ENCODE assay signal across 1 cellular context in the genomic region with DNA sequence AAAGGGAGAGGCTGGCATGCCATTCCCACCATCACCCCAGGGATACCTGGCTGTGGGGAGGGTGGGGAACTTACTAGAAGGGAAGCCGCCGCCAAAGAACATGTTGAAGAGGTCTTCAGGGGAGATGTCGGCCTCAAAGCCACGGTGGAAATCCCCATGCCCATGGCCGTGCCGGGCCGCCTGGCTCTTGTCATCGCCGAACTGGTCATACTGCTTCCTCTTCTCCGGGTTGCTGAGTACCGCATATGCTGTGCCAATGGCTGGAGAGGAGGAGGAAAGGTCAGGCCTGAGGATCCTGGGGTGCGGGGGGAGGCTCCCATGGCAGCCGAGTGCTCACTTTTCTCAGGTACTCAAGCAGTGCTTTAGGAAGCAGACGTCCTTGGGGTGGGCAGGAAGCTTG.
TF ChIP-seq lines count a peak whose summit lies in the region.

No MANE protein-coding gene starts in this region.

TF ChIP-seq in HepG2, 621 proteins besides CTCF, POLR2A, EP300 and RAD21:
- TF ChIP-seq, protein P1, sequence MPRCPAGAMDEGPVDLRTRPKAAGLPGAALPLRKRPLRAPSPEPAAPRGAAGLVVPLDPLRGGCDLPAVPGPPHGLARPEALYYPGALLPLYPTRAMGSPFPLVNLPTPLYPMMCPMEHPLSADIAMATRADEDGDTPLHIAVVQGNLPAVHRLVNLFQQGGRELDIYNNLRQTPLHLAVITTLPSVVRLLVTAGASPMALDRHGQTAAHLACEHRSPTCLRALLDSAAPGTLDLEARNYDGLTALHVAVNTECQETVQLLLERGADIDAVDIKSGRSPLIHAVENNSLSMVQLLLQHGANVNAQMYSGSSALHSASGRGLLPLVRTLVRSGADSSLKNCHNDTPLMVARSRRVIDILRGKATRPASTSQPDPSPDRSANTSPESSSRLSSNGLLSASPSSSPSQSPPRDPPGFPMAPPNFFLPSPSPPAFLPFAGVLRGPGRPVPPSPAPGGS (CRISPR knock-in tag; IDR thresholded peaks at IDR 0.05) = no peak
- TF ChIP-seq ZNF672 (CRISPR knock-in tag; IDR thresholded peaks at IDR 0.05) = no peak
- 0 out of 2 replicates have a peak, but pooled peaks have one; percentile 27 for TF ChIP-seq ZNF296 (CRISPR knock-in tag; conservative IDR thresholded peaks at IDR 0.05)
- no peak for TF ChIP-seq ZSCAN29 (CRISPR knock-in tag; conservative IDR thresholded peaks at IDR 0.05)
- TF ChIP-seq, protein P2, sequence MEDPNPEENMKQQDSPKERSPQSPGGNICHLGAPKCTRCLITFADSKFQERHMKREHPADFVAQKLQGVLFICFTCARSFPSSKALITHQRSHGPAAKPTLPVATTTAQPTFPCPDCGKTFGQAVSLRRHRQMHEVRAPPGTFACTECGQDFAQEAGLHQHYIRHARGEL (CRISPR knock-in tag; IDR thresholded peaks at IDR 0.05) = no peak
- TF ChIP-seq, protein P3, sequence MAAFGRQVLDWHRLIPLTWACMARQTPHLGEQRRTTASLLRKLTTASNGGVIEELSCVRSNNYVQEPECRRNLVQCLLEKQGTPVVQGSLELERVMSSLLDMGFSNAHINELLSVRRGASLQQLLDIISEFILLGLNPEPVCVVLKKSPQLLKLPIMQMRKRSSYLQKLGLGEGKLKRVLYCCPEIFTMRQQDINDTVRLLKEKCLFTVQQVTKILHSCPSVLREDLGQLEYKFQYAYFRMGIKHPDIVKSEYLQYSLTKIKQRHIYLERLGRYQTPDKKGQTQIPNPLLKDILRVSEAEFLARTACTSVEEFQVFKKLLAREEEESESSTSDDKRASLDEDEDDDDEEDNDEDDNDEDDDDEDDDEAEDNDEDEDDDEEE (CRISPR knock-in tag; IDR thresholded peaks at IDR 0.05) = no peak
- TF ChIP-seq, protein P4, sequence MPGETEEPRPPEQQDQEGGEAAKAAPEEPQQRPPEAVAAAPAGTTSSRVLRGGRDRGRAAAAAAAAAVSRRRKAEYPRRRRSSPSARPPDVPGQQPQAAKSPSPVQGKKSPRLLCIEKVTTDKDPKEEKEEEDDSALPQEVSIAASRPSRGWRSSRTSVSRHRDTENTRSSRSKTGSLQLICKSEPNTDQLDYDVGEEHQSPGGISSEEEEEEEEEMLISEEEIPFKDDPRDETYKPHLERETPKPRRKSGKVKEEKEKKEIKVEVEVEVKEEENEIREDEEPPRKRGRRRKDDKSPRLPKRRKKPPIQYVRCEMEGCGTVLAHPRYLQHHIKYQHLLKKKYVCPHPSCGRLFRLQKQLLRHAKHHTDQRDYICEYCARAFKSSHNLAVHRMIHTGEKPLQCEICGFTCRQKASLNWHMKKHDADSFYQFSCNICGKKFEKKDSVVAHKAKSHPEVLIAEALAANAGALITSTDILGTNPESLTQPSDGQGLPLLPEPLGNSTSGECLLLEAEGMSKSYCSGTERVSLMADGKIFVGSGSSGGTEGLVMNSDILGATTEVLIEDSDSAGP (CRISPR knock-in tag; IDR thresholded peaks at IDR 0.05; ENCODE audit: borderline replicate concordance) = 0 out of 2 replicates have a peak, but pooled peaks have one; percentile 12
